In genomic region chr1:26286064-26286416, GRCh38 we compare ENCODE assay signal across 1 cellular context.
TF ChIP-seq lines count a peak whose summit lies in the region.

No MANE protein-coding gene starts in this region.

TF ChIP-seq in K562, 482 proteins besides CTCF, POLR2A, EP300 and RAD21:
- TF ChIP-seq CTCFL (IDR thresholded peaks at IDR 0.05; ENCODE audit: borderline replicate concordance, insufficient read depth, low read depth, low read length, poor library complexity, severe bottlenecking), result no peak
- no peak for TF ChIP-seq CBX3 (IDR thresholded peaks at IDR 0.05; ENCODE audit: borderline replicate concordance in 1 of 2, low read length in 2 of 2)
- 0 out of 2 replicates have a peak, but pooled peaks have one; percentile 36 for TF ChIP-seq ZNF232 (CRISPR knock-in tag; IDR thresholded peaks at IDR 0.05)
- no peak for TF ChIP-seq SMARCA5 (IDR thresholded peaks at IDR 0.05)
- TF ChIP-seq ZNF134 (CRISPR knock-in tag; conservative IDR thresholded peaks at IDR 0.05), result no peak
- TF ChIP-seq ZNF280B (CRISPR knock-in tag; IDR thresholded peaks at IDR 0.05), result no peak
- TF ChIP-seq CSDE1 (IDR thresholded peaks at IDR 0.05), result 0 out of 4 replicates have a peak, but pooled peaks of 1 of the 2 experiments have one; percentile 61
- TF ChIP-seq JUN (IDR thresholded peaks at IDR 0.05; ENCODE audit: borderline replicate concordance, low read depth, low read length), result 0 out of 2 replicates have a peak, but pooled peaks have one; percentile 9
- no peak for TF ChIP-seq JUN (CRISPR knock-in tag; IDR thresholded peaks at IDR 0.05; ENCODE audit: borderline replicate concordance)
- peak; percentile 0 for TF ChIP-seq WHSC1 (IDR thresholded peaks at IDR 0.05; ENCODE audit: low read length)
- TF ChIP-seq CBX2 (IDR thresholded peaks at IDR 0.05; ENCODE audit: insufficient read depth, low read length, poor library complexity, severe bottlenecking), result no peak
- no peak for TF ChIP-seq SNAPC5 (CRISPR knock-in tag; IDR thresholded peaks at IDR 0.05)
- no peak for TF ChIP-seq ETS2 (tag; IDR thresholded peaks at IDR 0.05; ENCODE audit: borderline replicate concordance, poor library complexity, severe bottlenecking)
- TF ChIP-seq STAG1 (CRISPR knock-in tag; IDR thresholded peaks at IDR 0.05; ENCODE audit: borderline replicate concordance), result no peak
- 0 out of 2 replicates have a peak, but pooled peaks have one; percentile 2 for TF ChIP-seq KLF16 (IDR thresholded peaks at IDR 0.05)
- no peak for TF ChIP-seq CREBBP (IDR thresholded peaks at IDR 0.05; ENCODE audit: low read depth, low read length)
- no peak for TF ChIP-seq ZZZ3 (IDR thresholded peaks at IDR 0.05)
- TF ChIP-seq CBX5 (IDR thresholded peaks at IDR 0.05; ENCODE audit: borderline replicate concordance, low read depth), result no peak
- no peak for TF ChIP-seq PCBP1 (IDR thresholded peaks at IDR 0.05; ENCODE audit: low read depth, low read length, poor library complexity, severe bottlenecking)
- TF ChIP-seq TBP (optimal IDR thresholded peaks at IDR 0.05; ENCODE audit: low read depth, low read length), result peak; percentile 10
- no peak for TF ChIP-seq BHLHE40 (IDR thresholded peaks at IDR 0.05; ENCODE audit: low read length)
- TF ChIP-seq ZNF146 (CRISPR knock-in tag; IDR thresholded peaks at IDR 0.05; ENCODE audit: unreplicated experiment), result no peak
- no peak for TF ChIP-seq MBD1 (CRISPR knock-in tag; IDR thresholded peaks at IDR 0.05)
- TF ChIP-seq ZNF592 (IDR thresholded peaks at IDR 0.05), result peak; percentile 23; the same call in 1 of the 2 replicates
- no peak for TF ChIP-seq NCOA4 (IDR thresholded peaks at IDR 0.05; ENCODE audit: partially characterized antibody)
- no peak for TF ChIP-seq ZNF3 (CRISPR knock-in tag; IDR thresholded peaks at IDR 0.05)
- TF ChIP-seq BCOR (IDR thresholded peaks at IDR 0.05), result 0 out of 2 replicates have a peak, but pooled peaks have one; percentile 10
- peak; percentile 35; the same call in 1 of the 2 replicates for TF ChIP-seq ZNF143 (CRISPR knock-in tag; IDR thresholded peaks at IDR 0.05)
